Comparison of ENCODE assay signal across 8 cellular contexts in the genomic region with DNA sequence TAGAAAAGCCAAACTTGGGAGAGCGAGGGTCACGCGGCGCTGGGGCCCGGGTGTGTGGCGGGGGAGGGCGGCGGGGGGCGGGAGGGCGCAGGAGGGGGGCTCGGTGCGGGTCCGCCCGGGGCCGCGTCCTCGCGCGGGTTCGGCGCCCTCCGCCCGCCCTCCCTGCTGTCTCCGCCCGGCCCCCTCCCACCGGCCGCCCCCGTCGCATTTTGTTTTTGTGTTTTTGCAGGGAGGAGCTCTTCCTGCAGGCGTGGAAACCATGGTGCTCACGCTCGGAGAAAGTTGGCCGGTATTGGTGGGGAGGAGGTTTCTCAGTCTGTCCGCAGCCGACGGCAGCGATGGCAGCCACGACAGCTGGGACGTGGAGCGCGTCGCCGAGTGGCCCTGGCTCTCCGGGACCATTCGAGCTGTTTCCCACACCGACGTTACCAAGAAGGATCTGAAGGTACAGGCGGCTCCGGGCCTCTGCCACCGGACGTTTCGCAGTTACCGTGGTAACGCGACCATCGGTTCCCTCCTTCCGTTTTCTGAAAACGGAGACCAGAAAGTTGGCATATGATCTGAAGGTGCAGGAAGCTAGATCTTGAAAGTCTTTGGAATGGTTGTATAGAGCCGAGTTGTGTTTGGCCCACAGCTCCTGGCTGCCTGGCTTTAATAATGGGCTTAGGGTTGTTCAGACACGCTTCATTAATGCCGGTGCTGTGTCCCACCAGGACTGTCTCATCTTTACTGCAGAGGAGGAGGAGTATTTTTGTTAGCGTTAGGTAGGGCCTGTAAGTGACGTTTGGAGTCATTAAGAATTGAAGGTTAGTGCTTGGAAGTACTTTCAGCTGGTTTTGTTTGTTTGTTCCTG. TPM values are rescaled to one million over a fixed set of nuclear protein-coding genes. Genes with fewer than 3 reads are reported as not detected.
DNase-seq lines count a peak whose midpoint lies in the region; ATAC-seq and TF ChIP-seq lines count a peak whose summit lies in the region.

No MANE protein-coding gene starts in this region.

- H3K36me3 ChIP-seq in RWPE2 (ENCODE audit: low read depth) (peaks cover 33% of the 10 kb centered on the region), neuron (ENCODE audit: insufficient read depth, low read length) (peaks cover 27% of the 10 kb centered on the region)

- H2AFZ ChIP-seq in neuron (ENCODE audit: low read depth, low read length) = no peak overlapping the region

- H3K4me3 ChIP-seq in RWPE2 (ENCODE audit: severe bottlenecking) = peak overlapping the region; percentile 73
- H3K4me3 ChIP-seq in neuron (ENCODE audit: low read length) = peak overlapping the region; percentile 87

- ATAC-seq in HG03354 (IDR thresholded peaks at IDR 0.05; ENCODE audit: poor library complexity, severe bottlenecking, unreplicated experiment) (peak; percentile 26), RWPE2 (ENCODE audit: low read depth) (peak; percentile 5), foreskin keratinocyte (peak; percentile 7)

- H3K27me3 ChIP-seq in RWPE2 (ENCODE audit: insufficient read depth, poor library complexity, severe bottlenecking) (no peaks in the 10 kb centered on the region), foreskin keratinocyte (no peaks in the 10 kb centered on the region), neuron (ENCODE audit: insufficient read depth, low read length) (no peaks in the 10 kb centered on the region)

- TF ChIP-seq CTCF in RWPE2 (IDR thresholded peaks at IDR 0.05; ENCODE audit: poor library complexity, severe bottlenecking) (no peak), foreskin keratinocyte (conservative IDR thresholded peaks at IDR 0.05) (no peak)

- DNase-seq in NCI-H748 (lab: John Stamatoyannopoulos, UW; ENCODE audit: unreplicated experiment) (peak; percentile 51), NCI-H748 treated with DMSO at 0.1 percent for 48 hours (lab: John Stamatoyannopoulos, UW) (no peak), RWPE2 (ENCODE audit: low spot score) (no peak), activated gamma-delta T cell treated with Interleukin-2 at 50 U/mL for 16 hours (peak; percentile 73), foreskin keratinocyte (peak; percentile 23 to 52), stromal cell of bone marrow (ENCODE audit: low read depth) (peak; percentile 32)

- H3K4me1 ChIP-seq in RWPE2 (ENCODE audit: insufficient read depth, poor library complexity, severe bottlenecking) = peaks cover 14% of the 10 kb centered on the region
- no peaks in the 10 kb centered on the region for H3K4me1 ChIP-seq in foreskin keratinocyte
- H3K4me1 ChIP-seq in neuron (ENCODE audit: insufficient read depth, low read length) = peaks cover 13% of the 10 kb centered on the region

- H3K9me3 ChIP-seq in RWPE2 (ENCODE audit: severe bottlenecking) (peaks cover 13% of the 10 kb centered on the region), neuron (ENCODE audit: low read length) (no peaks in the 10 kb centered on the region)

- H3K27ac ChIP-seq in RWPE2 (ENCODE audit: poor library complexity, severe bottlenecking) (peak overlapping the region; percentile 82), foreskin keratinocyte (peak overlapping the region; percentile 18)

RNA-seq across cellular contexts. Expression of a gene that starts 0.8 kb away (rescaled TPM):
- total RNA-seq in foreskin keratinocyte = 11.1 and 12.3 TPM in 2 replicates
- polyA plus RNA-seq in foreskin keratinocyte = 5.3 and 6.0 TPM in 2 replicates

Comparison
In these comparisons a context has a peak if more than half of its experiments do, and no peak if none do; other contexts are left out.
1. DNase-seq: peak in NCI-H748 (single experiment), activated gamma-delta T cell treated with Interleukin-2 at 50 U/mL for 16 hours (single experiment), foreskin keratinocyte (2 of 2) and stromal cell of bone marrow (single experiment); none in NCI-H748 treated with DMSO at 0.1 percent for 48 hours (single experiment) and RWPE2 (single experiment).
2. Peak in every context shown above with its lines, with median percentiles within 50 percentile points of each other: ATAC-seq.